In genomic region chrX:94908171-94908570, GRCh38 we compare ENCODE assay signal across 25 cellular contexts.
DNase-seq lines count a peak whose midpoint lies in the region; ATAC-seq, FAIRE-seq and TF ChIP-seq lines count a peak whose summit lies in the region.
"Had no signal": no experiment of that assay in that cellular context is flagged by ENCODE, and none has a peak within 500 bp of the region (broad histone marks: within the 10 kb centered on the region; RNA-seq: fewer than 3 reads in every experiment).

No MANE protein-coding gene starts in this region.

- H3K9me3 ChIP-seq in heart right ventricle (no peaks in the 10 kb centered on the region), right atrium auricular region (no peaks in the 10 kb centered on the region), kidney (ENCODE audit: control insufficient read depth in 1 of 2, low read length in 2 of 2) (no peaks in the 10 kb centered on the region)
- H3K9me3 ChIP-seq: A549, MG63 had no signal

- no peaks in the 10 kb centered on the region for H3K4me1 ChIP-seq in heart right ventricle
- no peaks in the 10 kb centered on the region for H3K4me1 ChIP-seq in right atrium auricular region
- no peaks in the 10 kb centered on the region for H3K4me1 ChIP-seq in kidney (ENCODE audit: control insufficient read depth in 1 of 2, insufficient read depth in 1 of 2, low read depth in 1 of 2, low read length in 2 of 2)
- H3K4me1 ChIP-seq: A549 had no signal

- H3K9ac ChIP-seq in kidney (ENCODE audit: low read length in 2 of 2), result no peak overlapping the region

- H3K27ac Mint-ChIP-seq in stimulated activated memory B cell treated with anti-CD40 and anti-IgM and Interleukin-4, amounts not matched to agents 10 μg/mL and 1 μg/mL and 100 μg/mL, for 72 hours, result no peak overlapping the region
- H3K27ac Mint-ChIP-seq: CD4-positive, CD25-positive, alpha-beta regulatory T cell; HFFc6 had no signal

- H3K27me3 ChIP-seq in heart right ventricle (peaks cover 0 to 7% (median 0%) of the 10 kb centered on the region in 7 donors), right atrium auricular region (no peaks in the 10 kb centered on the region)
- H3K27me3 ChIP-seq: MG63 had no signal

- H3K4me3 ChIP-seq in heart right ventricle (no peak overlapping the region), right atrium auricular region (no peak overlapping the region), kidney (ENCODE audit: low read length in 2 of 2) (no peak overlapping the region)
- H3K4me3 ChIP-seq: A549, GM12878, K562, MG63, SK-N-MC had no signal

- H3K36me3 Mint-ChIP-seq in stimulated activated memory B cell treated with anti-CD40 and anti-IgM and Interleukin-4, amounts not matched to agents 10 μg/mL and 1 μg/mL and 100 μg/mL, for 72 hours, result no peaks in the 10 kb centered on the region
- H3K36me3 Mint-ChIP-seq: CD4-positive, CD25-positive, alpha-beta regulatory T cell had no signal

- TF ChIP-seq CTCF in heart right ventricle (IDR thresholded peaks at IDR 0.05) (no peak), right atrium auricular region (IDR thresholded peaks at IDR 0.05) (no peak), kidney (IDR thresholded peaks at IDR 0.05; ENCODE audit: borderline replicate concordance, extremely low read depth, insufficient read depth) (no peak)

- H3K4me3 Mint-ChIP-seq in stimulated activated memory B cell treated with anti-CD40 and anti-IgM and Interleukin-4, amounts not matched to agents 10 μg/mL and 1 μg/mL and 100 μg/mL, for 72 hours, result no peak overlapping the region
- H3K4me3 Mint-ChIP-seq: CD4-positive, CD25-positive, alpha-beta regulatory T cell; HFFc6 had no signal

- ATAC-seq in heart right ventricle, result peak in 6 of 8 donors; percentile 20 to 77 (median 40)
- no peak for ATAC-seq in stimulated activated memory B cell treated with anti-CD40 and anti-IgM and Interleukin-4, amounts not matched to agents 10 μg/mL and 1 μg/mL and 100 μg/mL, for 72 hours
- ATAC-seq: A549, GM12878, HepG2, K562, PC-3 had no signal

- FAIRE-seq in kidney (lab: Jason Lieb, UNC), result no peak
- FAIRE-seq in GM12892 (lab: Jason Lieb, UNC), result no peak
- FAIRE-seq: A549, GM12878, HepG2, K562 had no signal

- TF ChIP-seq POLR2A in GM12892 (IDR thresholded peaks at IDR 0.05; ENCODE audit: low read depth, low read length), result no peak

- no peaks in the 10 kb centered on the region for H3K36me3 ChIP-seq in heart right ventricle
- no peaks in the 10 kb centered on the region for H3K36me3 ChIP-seq in right atrium auricular region
- H3K36me3 ChIP-seq in kidney (ENCODE audit: control insufficient read depth in 1 of 2, insufficient read depth in 2 of 2, low read length in 2 of 2), result no peaks in the 10 kb centered on the region
- H3K36me3 ChIP-seq: MG63 had no signal

- H3K27ac ChIP-seq in heart right ventricle (no peak overlapping the region), right atrium auricular region (no peak overlapping the region), kidney (ENCODE audit: low read depth in 2 of 2, low read length in 2 of 2) (no peak overlapping the region)
- H3K27ac ChIP-seq: A549, HL-60, SK-N-MC had no signal

- no peaks in the 10 kb centered on the region for H3K4me1 Mint-ChIP-seq in stimulated activated memory B cell treated with anti-CD40 and anti-IgM and Interleukin-4, amounts not matched to agents 10 μg/mL and 1 μg/mL and 100 μg/mL, for 72 hours
- H3K4me1 Mint-ChIP-seq: CD4-positive, CD25-positive, alpha-beta regulatory T cell had no signal

- WGBS in heart right ventricle, 2 donors, result 54 to 62% methylated on average over 7 of the region's 7 CpGs

- no peaks in the 10 kb centered on the region for H3K9me3 Mint-ChIP-seq in stimulated activated memory B cell treated with anti-CD40 and anti-IgM and Interleukin-4, amounts not matched to agents 10 μg/mL and 1 μg/mL and 100 μg/mL, for 72 hours
- H3K9me3 Mint-ChIP-seq: HFFc6 had no signal

- intact Hi-C loops in heart right ventricle (cut with DNase I) (no loop called here), kidney (cut with DNase I) (no loop called here)

- no peaks in the 10 kb centered on the region for H3K27me3 Mint-ChIP-seq in stimulated activated memory B cell treated with anti-CD40 and anti-IgM and Interleukin-4, amounts not matched to agents 10 μg/mL and 1 μg/mL and 100 μg/mL, for 72 hours
- H3K27me3 Mint-ChIP-seq: CD4-positive, CD25-positive, alpha-beta regulatory T cell had no signal

- DNase-seq in heart right ventricle (peak; percentile 9 to 10), right atrium auricular region (ENCODE audit: low spot score) (no peak), SK-N-DZ (ENCODE audit: low spot score) (peak; percentile 48), kidney (peak; percentile 54), GM12892 (ENCODE audit: insufficient read length) (no peak), OCI-M1 (lab: John Stamatoyannopoulos, UW) (no peak)
- DNase-seq: CD4-positive, CD25-positive, alpha-beta regulatory T cell; COR-L47; DMS79; H7; HFFc6; MG63; NCI-H1092; NCI-H1436 treated with DMSO at 0.1 percent for 48 hours; NCI-H1930; NCI-H345; PC-3; SHP77 had no signal

Comparison
In these comparisons a context has a peak if more than half of its experiments do, and no peak if none do; other contexts are left out.
1. DNase-seq: peak in heart right ventricle (2 of 2), SK-N-DZ (single experiment) and kidney (single experiment); none in right atrium auricular region (single experiment), GM12892 (single experiment) and OCI-M1 (single experiment).